Comparison of ENCODE assay signal across 1 cellular context in genomic region chr15:44623178-44623577, GRCh38.
TF ChIP-seq lines count a peak whose summit lies in the region.

No MANE protein-coding gene starts in this region.

TF ChIP-seq in IMR-90, 13 proteins besides CTCF, POLR2A, EP300 and RAD21 (continued from another document):
- TF ChIP-seq CEBPB (IDR thresholded peaks at IDR 0.05; ENCODE audit: low read depth, low read length) = no peak
- no peak for TF ChIP-seq FOS (IDR thresholded peaks at IDR 0.05; ENCODE audit: low read depth, low read length)
- TF ChIP-seq RFX5 (IDR thresholded peaks at IDR 0.05; ENCODE audit: low read depth, low read length) = no peak
- TF ChIP-seq RCOR1 (IDR thresholded peaks at IDR 0.05; ENCODE audit: insufficient replicate concordance, low read length) = no peak
- no peak for TF ChIP-seq BHLHE40 (IDR thresholded peaks at IDR 0.05; ENCODE audit: low read depth, low read length)
- no peak for TF ChIP-seq SMC3 (IDR thresholded peaks at IDR 0.05; ENCODE audit: low read depth, low read length)
- no peak for TF ChIP-seq MAFK (IDR thresholded peaks at IDR 0.05; ENCODE audit: low read depth, low read length)
- TF ChIP-seq NFE2L2 (IDR thresholded peaks at IDR 0.05; ENCODE audit: low read depth, low read length) = no peak
- no peak for TF ChIP-seq CHD1 (IDR thresholded peaks at IDR 0.05; ENCODE audit: low read depth, low read length)
TF ChIP-seq in IMR-90: peak in this region for 0.
